Comparison of ENCODE assay signal across 8 cellular contexts in the genomic region with DNA sequence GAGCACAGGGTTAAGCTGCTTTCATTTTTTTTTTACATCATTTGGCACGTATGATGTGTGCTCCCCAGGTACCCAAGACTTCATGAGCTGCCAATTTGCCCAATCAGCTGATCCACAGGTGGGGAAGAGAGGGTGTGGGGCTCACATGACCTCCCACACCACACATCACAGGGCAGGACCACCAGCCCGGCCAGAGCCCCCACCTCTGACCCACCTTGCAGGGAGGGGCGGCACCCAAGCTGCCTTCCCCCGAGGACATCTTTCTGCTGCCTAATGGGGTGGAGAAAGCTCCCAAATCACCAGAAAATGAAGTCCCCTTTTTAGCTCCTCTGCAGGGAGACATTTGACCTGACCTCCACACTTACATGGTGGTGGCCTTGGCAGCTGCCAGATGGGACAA.
"Had no signal": no experiment of that assay in that cellular context is flagged by ENCODE, and none has a peak within 500 bp of the region (broad histone marks: within the 10 kb centered on the region; RNA-seq: fewer than 3 reads in every experiment).

No MANE protein-coding gene starts in this region.

- ATAC-seq: HCT116 had no signal

- H3K27ac ChIP-seq: GM23248 had no signal

- H3K4me3 ChIP-seq: GM23248, HAP-1, K562 had no signal

- DNase-seq: GM23248, GOT3, HFFc6, IMR-90 had no signal

- H3K4me1 ChIP-seq: HAP-1 had no signal

- H3K9me3 ChIP-seq: HAP-1 had no signal

- FAIRE-seq: HTR-8/SVneo, K562 had no signal

- H3K36me3 ChIP-seq: HAP-1 had no signal
